16 cellular contexts compared by ENCODE assay signal in genomic region chr14:21408152-21408551, GRCh38. TPM values are rescaled to one million over a fixed set of nuclear protein-coding genes. Genes with fewer than 3 reads are reported as not detected.
DNase-seq lines count a peak whose midpoint lies in the region; ATAC-seq and TF ChIP-seq lines count a peak whose summit lies in the region.
"Had no signal": no experiment of that assay in that cellular context is flagged by ENCODE, and none has a peak within 500 bp of the region (broad histone marks: within the 10 kb centered on the region; RNA-seq: fewer than 3 reads in every experiment).

No MANE protein-coding gene starts in this region.

- TF ChIP-seq CTCF in HFFc6 (IDR thresholded peaks at IDR 0.05) = no peak

- ATAC-seq in SK-N-SH treated with all-trans-retinoic acid at 6 μM for 48 hours (peak; percentile 93), HG02981 (IDR thresholded peaks at IDR 0.05; ENCODE audit: unreplicated experiment) (no peak)

- no peak overlapping the region for H3K4me3 ChIP-seq in skeletal muscle cell (ENCODE audit: low read depth, low read length)
- H3K4me3 ChIP-seq: testis had no signal

- peaks cover 25% of the 10 kb centered on the region for H3K4me1 Mint-ChIP-seq in HFFc6 (ENCODE audit: low read depth)
- H3K4me1 Mint-ChIP-seq: H9 had no signal

- H3K27me3 Mint-ChIP-seq in HFFc6 (ENCODE audit: insufficient read depth) = no peaks in the 10 kb centered on the region

- no peak overlapping the region for H3K4me3 Mint-ChIP-seq in HFFc6
- H3K4me3 Mint-ChIP-seq: H9 had no signal

- peak; percentile 64 for DNase-seq in HFFc6
- peak; percentile 52 for DNase-seq in fibroblast of gingiva (ENCODE audit: low read depth)
- DNase-seq in skeletal muscle cell (ENCODE audit: low read depth) = peak; percentile 71
- no peak for DNase-seq in NCI-H345 treated with DMSO at 0.1 percent for 48 hours (lab: John Stamatoyannopoulos, UW; ENCODE audit: unreplicated experiment)
- no peak for DNase-seq in activated CD4-positive, alpha-beta T cell treated with anti-CD3 and anti-CD28 coated beads, Interleukin-2, amount 50 U/mL, for 48 hours
- DNase-seq: activated CD4-positive, alpha-beta T cell treated with anti-CD3 and anti-CD28 coated beads, Interleukin-2, amount 50 U/mL, for 4 hours; central memory CD4-positive, alpha-beta T cell; H9; mesendoderm; NCI-H1105; occipital lobe; stimulated activated CD4-positive, alpha-beta T cell treated with anti-CD3 and anti-CD28 coated beads, Interleukin-12 subunit alpha, Interleukin-12 subunit beta, amount 100 ng/mL, for 4 hours; T-helper 2 cell; testis had no signal

- no peaks in the 10 kb centered on the region for H3K9me3 Mint-ChIP-seq in HFFc6
- H3K9me3 Mint-ChIP-seq: H9 had no signal

- H3K36me3 Mint-ChIP-seq in HFFc6 (ENCODE audit: low read depth) = peaks cover 63% of the 10 kb centered on the region

- H3K27ac Mint-ChIP-seq in HFFc6 = peak overlapping the region; percentile 42; the same call in 1 of the 2 replicates
- H3K27ac Mint-ChIP-seq: H9 had no signal

TF ChIP-seq in SK-N-SH treated with all-trans-retinoic acid at 6 μM for 48 hours, 23 proteins besides CTCF, POLR2A, EP300 and RAD21:
- no peak for TF ChIP-seq TSHZ2 (CRISPR knock-in tag; IDR thresholded peaks at IDR 0.05)
- no peak for TF ChIP-seq PPARA (CRISPR knock-in tag; IDR thresholded peaks at IDR 0.05; ENCODE audit: borderline replicate concordance)
- TF ChIP-seq GLIS3 (CRISPR knock-in tag; IDR thresholded peaks at IDR 0.05) = no peak
- no peak for TF ChIP-seq TOX (CRISPR knock-in tag; IDR thresholded peaks at IDR 0.05; ENCODE audit: borderline replicate concordance)
- TF ChIP-seq PATZ1 (CRISPR knock-in tag; IDR thresholded peaks at IDR 0.05; ENCODE audit: borderline replicate concordance) = no peak
- no peak for TF ChIP-seq ZNF8 (CRISPR knock-in tag; IDR thresholded peaks at IDR 0.05)
- TF ChIP-seq POU6F1 (CRISPR knock-in tag; IDR thresholded peaks at IDR 0.05; ENCODE audit: borderline replicate concordance, low read depth) = no peak
- no peak for TF ChIP-seq CSRNP3 (CRISPR knock-in tag; IDR thresholded peaks at IDR 0.05)
- no peak for TF ChIP-seq OSR1 (CRISPR knock-in tag; IDR thresholded peaks at IDR 0.05)
- TF ChIP-seq ESRRG (CRISPR knock-in tag; IDR thresholded peaks at IDR 0.05) = no peak
- TF ChIP-seq ZFP30 (CRISPR knock-in tag; IDR thresholded peaks at IDR 0.05) = no peak
- no peak for TF ChIP-seq ZNF565 (CRISPR knock-in tag; conservative IDR thresholded peaks at IDR 0.05; ENCODE audit: low read depth)
- TF ChIP-seq ZNF70 (CRISPR knock-in tag; IDR thresholded peaks at IDR 0.05) = no peak
- TF ChIP-seq RARB (CRISPR knock-in tag; IDR thresholded peaks at IDR 0.05) = no peak
- TF ChIP-seq TCF4 (CRISPR knock-in tag; IDR thresholded peaks at IDR 0.05; ENCODE audit: borderline replicate concordance) = no peak
- TF ChIP-seq CSDC2 (CRISPR knock-in tag; IDR thresholded peaks at IDR 0.05) = no peak

RNA-seq across cellular contexts. Expression of gene SUPT16H, which starts 24.3 kb away (rescaled TPM):
- total RNA-seq in HFFc6 (2021; fragmentation: NEBNext Ultra II Directional; extraction: Animal tissue kit (Norgen Biotek cat#: 25700)) = 10 to 100 TPM; 67.9 to 91.9 (median 86.2) TPM

RNA-seq across cellular contexts. Expression of gene CHD8, which starts 47.8 kb away (rescaled TPM):
- 10 to 100 TPM; 63.5 to 78.6 (median 70.9) TPM for total RNA-seq in HFFc6 (2021; fragmentation: NEBNext Ultra II Directional; extraction: Animal tissue kit (Norgen Biotek cat#: 25700))

Comparison
In these comparisons a context has a peak if more than half of its experiments do, and no peak if none do; other contexts are left out.
1. DNase-seq: peak in HFFc6 (single experiment), fibroblast of gingiva (single experiment) and skeletal muscle cell (single experiment); none in NCI-H345 treated with DMSO at 0.1 percent for 48 hours (single experiment) and activated CD4-positive, alpha-beta T cell treated with anti-CD3 and anti-CD28 coated beads, Interleukin-2, amount 50 U/mL, for 48 hours (0 of 2).